In genomic region chr1:25338188-25338981, GRCh38 we compare ENCODE assay signal across 1 cellular context.
TF ChIP-seq lines count a peak whose summit lies in the region.

Gene TMEM50A, plus strand, starts transcription at chr1:25338334. Its CDS starts 2,153 bp downstream, at chr1:25340487.

TF ChIP-seq in HEK293, 187 proteins besides CTCF, POLR2A, EP300 and RAD21 (continued from another document and continues in another):
- peak; percentile 95 for TF ChIP-seq PRDM10 (tag by site-specific recombination; IDR thresholded peaks at IDR 0.05)
- TF ChIP-seq ZNF501 (tag by site-specific recombination; IDR thresholded peaks at IDR 0.05) = peak; percentile 69; the same call in 1 of the 2 replicates
- TF ChIP-seq AEBP2 (tag by site-specific recombination; IDR thresholded peaks at IDR 0.05; ENCODE audit: borderline replicate concordance) = no peak
- TF ChIP-seq ZNF623 (tag by site-specific recombination; IDR thresholded peaks at IDR 0.05) = no peak
- TF ChIP-seq ZNF449 (tag by site-specific recombination; IDR thresholded peaks at IDR 0.05) = no peak
- no peak for TF ChIP-seq ZNF416 (tag by site-specific recombination; IDR thresholded peaks at IDR 0.05)
- TF ChIP-seq ZBTB20 (tag by site-specific recombination; IDR thresholded peaks at IDR 0.05) = peak; percentile 96; the same call in 1 of the 2 replicates
- TF ChIP-seq ZNF174 (tag by site-specific recombination; IDR thresholded peaks at IDR 0.05) = no peak
- TF ChIP-seq ZNF391 (tag by site-specific recombination; IDR thresholded peaks at IDR 0.05; ENCODE audit: borderline replicate concordance, low read depth) = peak; percentile 82; the same call in 1 of the 2 replicates
- TF ChIP-seq ZNF292 (tag by site-specific recombination; IDR thresholded peaks at IDR 0.05; ENCODE audit: borderline replicate concordance, low read depth) = no peak
- TF ChIP-seq GLI4 (tag by site-specific recombination; IDR thresholded peaks at IDR 0.05) = no peak
- no peak for TF ChIP-seq ZNF510 (tag by site-specific recombination; IDR thresholded peaks at IDR 0.05; ENCODE audit: insufficient replicate concordance)
- TF ChIP-seq HIC1 (tag by site-specific recombination; IDR thresholded peaks at IDR 0.05) = peak; percentile 79
- no peak for TF ChIP-seq ZNF707 (tag by site-specific recombination; IDR thresholded peaks at IDR 0.05)
- no peak for TF ChIP-seq SETDB1 (IDR thresholded peaks at IDR 0.05; ENCODE audit: insufficient read length, low read length)
- no peak for TF ChIP-seq ZNF221 (tag by site-specific recombination; IDR thresholded peaks at IDR 0.05; ENCODE audit: borderline replicate concordance)
- TF ChIP-seq, protein P1, sequence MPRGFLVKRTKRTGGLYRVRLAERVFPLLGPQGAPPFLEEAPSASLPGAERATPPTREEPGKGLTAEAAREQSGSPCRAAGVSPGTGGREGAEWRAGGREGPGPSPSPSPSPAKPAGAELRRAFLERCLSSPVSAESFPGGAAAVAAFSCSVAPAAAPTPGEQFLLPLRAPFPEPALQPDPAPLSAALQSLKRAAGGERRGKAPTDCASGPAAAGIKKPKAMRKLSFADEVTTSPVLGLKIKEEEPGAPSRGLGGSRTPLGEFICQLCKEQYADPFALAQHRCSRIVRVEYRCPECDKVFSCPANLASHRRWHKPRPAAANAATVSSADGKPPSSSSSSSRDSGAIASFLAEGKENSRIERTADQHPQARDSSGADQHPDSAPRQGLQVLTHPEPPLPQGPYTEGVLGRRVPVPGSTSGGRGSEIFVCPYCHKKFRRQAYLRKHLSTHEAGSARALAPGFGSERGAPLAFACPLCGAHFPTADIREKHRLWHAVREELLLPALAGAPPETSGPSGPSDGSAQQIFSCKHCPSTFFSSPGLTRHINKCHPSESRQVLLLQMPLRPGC (tag by site-specific recombination; IDR thresholded peaks at IDR 0.05) = peak; percentile 65; the same call in 1 of the 2 replicates
- no peak for TF ChIP-seq RBAK (tag by site-specific recombination; IDR thresholded peaks at IDR 0.05)
- no peak for TF ChIP-seq ZNF624 (tag by site-specific recombination; IDR thresholded peaks at IDR 0.05)
- 0 out of 2 replicates have a peak, but pooled peaks have one; percentile 22 for TF ChIP-seq BCL11B (tag by site-specific recombination; IDR thresholded peaks at IDR 0.05; ENCODE audit: low read depth)
- TF ChIP-seq ZNF48 (tag by site-specific recombination; IDR thresholded peaks at IDR 0.05) = no peak
- TF ChIP-seq IKZF3 (tag by site-specific recombination; IDR thresholded peaks at IDR 0.05) = peak; percentile 82
- no peak for TF ChIP-seq ZNF837 (tag by site-specific recombination; IDR thresholded peaks at IDR 0.05)
- TF ChIP-seq ZNF621 (tag by site-specific recombination; IDR thresholded peaks at IDR 0.05) = no peak
- TF ChIP-seq, protein P2, sequence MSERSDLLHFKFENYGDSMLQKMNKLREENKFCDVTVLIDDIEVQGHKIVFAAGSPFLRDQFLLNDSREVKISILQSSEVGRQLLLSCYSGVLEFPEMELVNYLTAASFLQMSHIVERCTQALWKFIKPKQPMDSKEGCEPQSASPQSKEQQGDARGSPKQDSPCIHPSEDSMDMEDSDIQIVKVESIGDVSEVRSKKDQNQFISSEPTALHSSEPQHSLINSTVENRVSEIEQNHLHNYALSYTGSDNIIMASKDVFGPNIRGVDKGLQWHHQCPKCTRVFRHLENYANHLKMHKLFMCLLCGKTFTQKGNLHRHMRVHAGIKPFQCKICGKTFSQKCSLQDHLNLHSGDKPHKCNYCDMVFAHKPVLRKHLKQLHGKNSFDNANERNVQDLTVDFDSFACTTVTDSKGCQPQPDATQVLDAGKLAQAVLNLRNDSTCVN (tag by site-specific recombination; optimal IDR thresholded peaks at IDR 0.05) = peak; percentile 96
- TF ChIP-seq, protein P3, sequence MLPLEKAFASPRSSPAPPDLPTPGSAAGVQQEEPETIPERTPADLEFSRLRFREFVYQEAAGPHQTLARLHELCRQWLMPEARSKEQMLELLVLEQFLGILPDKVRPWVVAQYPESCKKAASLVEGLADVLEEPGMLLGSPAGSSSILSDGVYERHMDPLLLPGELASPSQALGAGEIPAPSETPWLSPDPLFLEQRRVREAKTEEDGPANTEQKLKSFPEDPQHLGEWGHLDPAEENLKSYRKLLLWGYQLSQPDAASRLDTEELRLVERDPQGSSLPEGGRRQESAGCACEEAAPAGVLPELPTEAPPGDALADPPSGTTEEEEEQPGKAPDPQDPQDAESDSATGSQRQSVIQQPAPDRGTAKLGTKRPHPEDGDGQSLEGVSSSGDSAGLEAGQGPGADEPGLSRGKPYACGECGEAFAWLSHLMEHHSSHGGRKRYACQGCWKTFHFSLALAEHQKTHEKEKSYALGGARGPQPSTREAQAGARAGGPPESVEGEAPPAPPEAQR (tag by site-specific recombination; IDR thresholded peaks at IDR 0.05) = no peak
- TF ChIP-seq ZNF366 (tag by site-specific recombination; conservative IDR thresholded peaks at IDR 0.05) = peak; percentile 73
- TF ChIP-seq ZNF792 (tag by site-specific recombination; IDR thresholded peaks at IDR 0.05) = peak; percentile 64; the same call in 1 of the 2 replicates
- no peak for TF ChIP-seq ZNF37A (tag by site-specific recombination; IDR thresholded peaks at IDR 0.05)
- TF ChIP-seq ZNF660 (tag by site-specific recombination; IDR thresholded peaks at IDR 0.05) = peak; percentile 71
- no peak for TF ChIP-seq EGR2 (tag by site-specific recombination; IDR thresholded peaks at IDR 0.05; ENCODE audit: low read depth)
- no peak for TF ChIP-seq ZNF19 (tag by site-specific recombination; IDR thresholded peaks at IDR 0.05; ENCODE audit: low read depth)
- TF ChIP-seq TRIM28 (IDR thresholded peaks at IDR 0.05; ENCODE audit: borderline replicate concordance, low read length) = no peak
- no peak for TF ChIP-seq ZNF184 (tag by site-specific recombination; IDR thresholded peaks at IDR 0.05)
- TF ChIP-seq ZNF791 (tag by site-specific recombination; IDR thresholded peaks at IDR 0.05) = no peak
- TF ChIP-seq ZNF555 (tag by site-specific recombination; conservative IDR thresholded peaks at IDR 0.05) = no peak
- no peak for TF ChIP-seq ZNF133 (tag by site-specific recombination; IDR thresholded peaks at IDR 0.05)
- no peak for TF ChIP-seq ZNF214 (tag by site-specific recombination; IDR thresholded peaks at IDR 0.05; ENCODE audit: borderline replicate concordance)
- TF ChIP-seq ZNF18 (tag by site-specific recombination; IDR thresholded peaks at IDR 0.05) = no peak
- TF ChIP-seq ZNF600 (tag by site-specific recombination; IDR thresholded peaks at IDR 0.05) = peak; percentile 96
- peak; percentile 53; the same call in 1 of the 2 replicates for TF ChIP-seq ZNF146 (tag by site-specific recombination; IDR thresholded peaks at IDR 0.05)
- no peak for TF ChIP-seq ZBTB1 (tag by site-specific recombination; IDR thresholded peaks at IDR 0.05)
- no peak for TF ChIP-seq ZNF670 (tag by site-specific recombination; IDR thresholded peaks at IDR 0.05; ENCODE audit: low read depth)
- no peak for TF ChIP-seq ZNF785 (tag by site-specific recombination; IDR thresholded peaks at IDR 0.05)
- TF ChIP-seq, protein P4, sequence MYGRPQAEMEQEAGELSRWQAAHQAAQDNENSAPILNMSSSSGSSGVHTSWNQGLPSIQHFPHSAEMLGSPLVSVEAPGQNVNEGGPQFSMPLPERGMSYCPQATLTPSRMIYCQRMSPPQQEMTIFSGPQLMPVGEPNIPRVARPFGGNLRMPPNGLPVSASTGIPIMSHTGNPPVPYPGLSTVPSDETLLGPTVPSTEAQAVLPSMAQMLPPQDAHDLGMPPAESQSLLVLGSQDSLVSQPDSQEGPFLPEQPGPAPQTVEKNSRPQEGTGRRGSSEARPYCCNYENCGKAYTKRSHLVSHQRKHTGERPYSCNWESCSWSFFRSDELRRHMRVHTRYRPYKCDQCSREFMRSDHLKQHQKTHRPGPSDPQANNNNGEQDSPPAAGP (tag by site-specific recombination; IDR thresholded peaks at IDR 0.05) = 0 out of 2 replicates have a peak, but pooled peaks have one; percentile 44
- TF ChIP-seq MEIS1 (CRISPR knock-in tag; IDR thresholded peaks at IDR 0.05; ENCODE audit: borderline replicate concordance) = no peak
- peak; percentile 82 for TF ChIP-seq ZBTB8A (tag by site-specific recombination; IDR thresholded peaks at IDR 0.05)
- 0 out of 2 replicates have a peak, but pooled peaks have one; percentile 56 for TF ChIP-seq ZFP69B (tag by site-specific recombination; IDR thresholded peaks at IDR 0.05)
- TF ChIP-seq ZNF830 (tag by site-specific recombination; IDR thresholded peaks at IDR 0.05; ENCODE audit: low read depth) = no peak
- peak; percentile 76; the same call in 1 of the 2 replicates for TF ChIP-seq ZSCAN30 (tag by site-specific recombination; IDR thresholded peaks at IDR 0.05)
- no peak for TF ChIP-seq ZNF274 (IDR thresholded peaks at IDR 0.05; ENCODE audit: low read length)
- TF ChIP-seq ZNF274 (tag by site-specific recombination; IDR thresholded peaks at IDR 0.05; ENCODE audit: borderline replicate concordance) = no peak
